In the genomic region with DNA sequence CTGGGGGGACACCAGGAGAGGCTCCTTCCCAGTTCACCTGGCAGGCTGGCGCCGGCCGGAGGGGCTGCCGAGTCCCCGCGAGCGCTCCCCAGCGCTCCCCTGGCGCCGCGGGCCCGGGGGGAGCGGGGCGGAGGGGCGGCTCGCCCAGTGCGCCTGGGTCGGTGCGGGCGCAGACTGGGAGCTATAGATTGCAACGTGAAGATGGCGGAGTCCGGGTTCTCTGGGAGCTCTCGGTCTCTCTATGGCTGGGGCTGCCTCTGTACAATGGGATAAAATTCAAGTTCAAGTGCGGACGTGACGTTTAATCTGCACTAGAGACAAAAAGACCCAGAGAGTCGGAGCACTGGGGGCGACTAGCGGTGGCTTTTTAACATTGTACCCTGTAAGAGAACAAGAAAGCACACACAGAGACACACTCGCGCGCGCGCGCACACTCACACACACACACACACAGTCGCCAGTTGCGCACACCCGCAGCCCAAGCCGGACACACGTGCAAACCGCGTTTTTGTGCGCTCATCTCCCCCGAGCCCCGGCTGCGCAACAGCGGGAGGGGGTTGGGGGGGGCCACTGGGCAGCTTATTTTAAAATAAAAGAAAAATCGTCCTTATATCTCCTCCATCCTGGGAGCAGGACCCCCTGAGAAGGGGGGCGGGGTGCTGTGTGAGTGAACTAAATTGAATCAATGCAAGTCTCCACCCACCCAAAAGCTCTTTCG, we compare ENCODE assay signal across 8 cellular contexts. TPM values are rescaled to one million over a fixed set of nuclear protein-coding genes. Genes with fewer than 3 reads are reported as not detected.
A peak's percentile ranks its signal among the peaks of the same experiment; 100 is the strongest.
DNase-seq lines count a peak whose midpoint lies in the region; ATAC-seq and TF ChIP-seq lines count a peak whose summit lies in the region.

A gene (minus strand): TSS at position 247 of the 718 bp plus-strand sequence. CDS start 979 bp downstream, outside the sequence.

- H3K36me3 Mint-ChIP-seq in T-cell, result peaks cover 19% of the 10 kb centered on the region
- peaks cover 23% of the 10 kb centered on the region for H3K36me3 Mint-ChIP-seq in activated naive CD8-positive, alpha-beta T cell treated with anti-CD3 and anti-CD28 coated beads, Interleukin-2, amount 10 ng/mL, durations not matched to agents 7 days and 5 days

- ATAC-seq in T-cell (replicated peaks in 1 of 4) (peak; percentile 68 to 81 (median 73)), left ventricle myocardium superior (peak; percentile 51), HG03025 (IDR thresholded peaks at IDR 0.05; ENCODE audit: low FRiP score, unreplicated experiment) (no peak)
- peak; percentile 77 for ATAC-seq in activated naive CD8-positive, alpha-beta T cell treated with anti-CD3 and anti-CD28 coated beads, Interleukin-2, amount 10 ng/mL, durations not matched to agents 7 days and 5 days (ENCODE audit: low read depth)

- peak within 1 kb of the TSS; percentile 95 to 98 (median 96) for H3K4me3 Mint-ChIP-seq in T-cell
- H3K4me3 Mint-ChIP-seq in activated naive CD8-positive, alpha-beta T cell treated with anti-CD3 and anti-CD28 coated beads, Interleukin-2, amount 10 ng/mL, durations not matched to agents 7 days and 5 days, result peak within 1 kb of the TSS; percentile 98

- H3K4me1 Mint-ChIP-seq in T-cell, result peaks cover 30 to 45% (median 38%) of the 10 kb centered on the region in 3 donors
- H3K4me1 Mint-ChIP-seq in activated naive CD8-positive, alpha-beta T cell treated with anti-CD3 and anti-CD28 coated beads, Interleukin-2, amount 10 ng/mL, durations not matched to agents 7 days and 5 days, result peaks cover 26% of the 10 kb centered on the region

- intact Hi-C loops in left ventricle myocardium superior (cut with micrococcal nuclease), result no loop called here

- no peaks in the 10 kb centered on the region for H3K9me3 Mint-ChIP-seq in T-cell
- H3K9me3 Mint-ChIP-seq in activated naive CD8-positive, alpha-beta T cell treated with anti-CD3 and anti-CD28 coated beads, Interleukin-2, amount 10 ng/mL, durations not matched to agents 7 days and 5 days, result no peaks in the 10 kb centered on the region

- H3K27ac Mint-ChIP-seq in T-cell, result peak within 1 kb of the TSS; percentile 91 to 99
- peak within 1 kb of the TSS; percentile 99 for H3K27ac Mint-ChIP-seq in activated naive CD8-positive, alpha-beta T cell treated with anti-CD3 and anti-CD28 coated beads, Interleukin-2, amount 10 ng/mL, durations not matched to agents 7 days and 5 days

- no peaks in the 10 kb centered on the region for H3K27me3 Mint-ChIP-seq in T-cell
- H3K27me3 Mint-ChIP-seq in activated naive CD8-positive, alpha-beta T cell treated with anti-CD3 and anti-CD28 coated beads, Interleukin-2, amount 10 ng/mL, durations not matched to agents 7 days and 5 days, result peaks cover 16% of the 10 kb centered on the region

- CTCF ChIA-PET in T-cell (lab: Charles Lee), result interaction anchor here (0.6 to 2.1 kb wide), 11 partner anchors 10 to 1294 kb away, joined by 3 to 12 read pairs (median 4); no protein-coding TSS in a partner anchor

- TF ChIP-seq CTCF in HFF-Myc (IDR thresholded peaks at IDR 0.05; ENCODE audit: low read depth, low read length, missing control alignments) (peak; percentile 52), NB4 (IDR thresholded peaks at IDR 0.05; ENCODE audit: low read depth, low read length) (peak; percentile 41), retinal pigment epithelial cell (conservative IDR thresholded peaks at IDR 0.05; ENCODE audit: low read depth, low read length) (peak; percentile 64)

- DNase-seq in GM04504 (ENCODE audit: low read depth) (peak; percentile 39), HFF-Myc (ENCODE audit: extremely low read depth, low read depth) (peak; percentile 65), NB4 (ENCODE audit: low read depth) (peak; percentile 93), T-cell (peak; percentile 74 to 92 (median 87)), left ventricle myocardium superior (peak; percentile 63), retinal pigment epithelial cell (ENCODE audit: low read depth) (peak; percentile 82)
- peak; percentile 87 for DNase-seq in activated naive CD8-positive, alpha-beta T cell treated with anti-CD3 and anti-CD28 coated beads, Interleukin-2, amount 10 ng/mL, durations not matched to agents 7 days and 5 days

- H3K4me3 ChIP-seq in HFF-Myc (replicated peaks; ENCODE audit: low read depth, low read length) (peak within 1 kb of the TSS; percentile 38), NB4 (ENCODE audit: low read depth, low read length) (peak within 1 kb of the TSS; percentile 58), retinal pigment epithelial cell (ENCODE audit: low read length) (peak within 1 kb of the TSS; percentile 73)

- POLR2A ChIA-PET in T-cell (lab: Charles Lee), result interaction anchor here (0.6 to 1.0 kb wide), 5 partner anchors 9 to 1087 kb away, joined by 3 to 5 read pairs (median 4); no protein-coding TSS in a partner anchor
- POLR2A ChIA-PET in activated naive CD8-positive, alpha-beta T cell treated with anti-CD3 and anti-CD28 coated beads, Interleukin-2, amount 10 ng/mL, durations not matched to agents 7 days and 5 days (lab: Charles Lee), result interaction anchor here (0.6 to 16.1 kb wide), 35 partner anchors 9 to 1970 kb away, joined by 3 to 796 read pairs (median 4); a partner anchor contains a TSS

- no peak for TF ChIP-seq POLR2A in NB4 (IDR thresholded peaks at IDR 0.05; ENCODE audit: extremely low read depth, insufficient read length)

RNA-seq across cellular contexts. Expression of the gene that starts here (rescaled TPM):
- total RNA-seq in T-cell (100 to 1,000 TPM; 181 to 240 (median 196) TPM), left ventricle myocardium superior (0.20 TPM)
- total RNA-seq in activated naive CD8-positive, alpha-beta T cell treated with anti-CD3 and anti-CD28 coated beads, Interleukin-2, amount 10 ng/mL, durations not matched to agents 7 days and 5 days, result 100 to 1,000 TPM in 1 of 2 experiments, 10 to 100 TPM in 1; 99.5 to 104 TPM

Comparison
In these comparisons a context has a peak if more than half of its experiments do, and no peak if none do; other contexts are left out.
1. RNA of the gene that starts here (total RNA-seq): 181 to 240 TPM in T-cell and 99.5 to 104 TPM in activated naive CD8-positive, alpha-beta T cell treated with anti-CD3 and anti-CD28 coated beads, Interleukin-2, amount 10 ng/mL, durations not matched to agents 7 days and 5 days; 0.20 TPM in left ventricle myocardium superior (single experiment); every median in the first group is over 10 times any median in the second.
2. Peak in DNase-seq and ATAC-seq in left ventricle myocardium superior; RNA of the gene not detected or under 1 TPM.
3. DNase-seq: peak in every context shown above with its lines; median percentile 93 in NB4; 87 in T-cell; 87 in activated naive CD8-positive, alpha-beta T cell treated with anti-CD3 and anti-CD28 coated beads, Interleukin-2, amount 10 ng/mL, durations not matched to agents 7 days and 5 days; 82 in retinal pigment epithelial cell; 65 in HFF-Myc; 63 in left ventricle myocardium superior; 39 in GM04504.
4. Peak in every context shown above with its lines, with median percentiles within 50 percentile points of each other: H3K4me3 ChIP-seq and CTCF ChIP-seq.